ENCODE assay signal across 9 cellular contexts in genomic region chr15:67834249-67834592, GRCh38. TPM values are rescaled to one million over a fixed set of nuclear protein-coding genes. Genes with fewer than 3 reads are reported as not detected.
DNase-seq lines count a peak whose midpoint lies in the region; ATAC-seq and TF ChIP-seq lines count a peak whose summit lies in the region.
"Had no signal": no experiment of that assay in that cellular context is flagged by ENCODE, and none has a peak within 500 bp of the region (broad histone marks: within the 10 kb centered on the region; RNA-seq: fewer than 3 reads in every experiment).

No MANE protein-coding gene starts in this region.

- 2 to 4% methylated on average over 7 of the region's 7 CpGs for WGBS in esophagus, 2 donors
- WGBS in prostate gland, result 5% methylated on average over 7 of the region's 7 CpGs
- WGBS in thyroid gland, 2 donors, result 5 to 8% methylated on average over 7 of the region's 7 CpGs

- H3K9ac ChIP-seq in ES-I3 (ENCODE audit: low read depth, low read length) (peak overlapping the region; percentile 63; the same call in 1 of the 2 replicates), PC-3 (ENCODE audit: low read length) (no peak overlapping the region)

- no peaks in the 10 kb centered on the region for H3K79me2 ChIP-seq in PC-3 (ENCODE audit: low read length)

- H3K4me2 ChIP-seq in PC-3 (ENCODE audit: low read length), result peak overlapping the region; percentile 90

- H2AFZ ChIP-seq in PC-3 (ENCODE audit: low read length), result peak overlapping the region; percentile 78

- ATAC-seq in PC-3, result peak; percentile 31
- ATAC-seq in GM21423 (IDR thresholded peaks at IDR 0.05; ENCODE audit: unreplicated experiment), result no peak
- no peak for ATAC-seq in GM18511 (IDR thresholded peaks at IDR 0.05; ENCODE audit: unreplicated experiment)

- no peaks in the 10 kb centered on the region for H3K9me3 ChIP-seq in ES-I3 (ENCODE audit: control insufficient read depth, insufficient read depth, low read length)
- no peaks in the 10 kb centered on the region for H3K9me3 ChIP-seq in PC-3 (ENCODE audit: low read length)
- no peaks in the 10 kb centered on the region for H3K9me3 ChIP-seq in esophagus (ENCODE audit: control insufficient read depth in 2 of 2, insufficient read depth in 1 of 2, low read depth in 1 of 2, low read length in 1 of 2)
- H3K9me3 ChIP-seq in prostate gland, result no peaks in the 10 kb centered on the region
- H3K9me3 ChIP-seq in thyroid gland, result no peaks in the 10 kb centered on the region

- no peaks in the 10 kb centered on the region for H3F3A ChIP-seq in PC-3 (ENCODE audit: low read length, unreplicated experiment)

- TF ChIP-seq POLR2A in prostate gland (IDR thresholded peaks at IDR 0.05), result no peak
- TF ChIP-seq POLR2A in thyroid gland (IDR thresholded peaks at IDR 0.05), result no peak

- POLR2A ChIA-PET in PC-3 (lab: Charles Lee; ENCODE audit: unreplicated experiment), result no interaction called here

- DNase-seq in PC-3, result peak; percentile 27
- no peak for DNase-seq in prostate gland (ENCODE audit: low spot score)
- no peak for DNase-seq in thyroid gland
- no peak for DNase-seq in stimulated activated naive CD4-positive, alpha-beta T cell (lab: John Stamatoyannopoulos, UW)

- TF ChIP-seq CTCF in PC-3 (conservative IDR thresholded peaks at IDR 0.05; ENCODE audit: low read depth, low read length), result no peak
- TF ChIP-seq CTCF in prostate gland (IDR thresholded peaks at IDR 0.05), result no peak
- TF ChIP-seq CTCF in thyroid gland (IDR thresholded peaks at IDR 0.05), result no peak

- peaks cover 16% of the 10 kb centered on the region for H3K27me3 ChIP-seq in PC-3 (ENCODE audit: low read length)
- peaks cover 11 to 25% of the 10 kb centered on the region in 2 donors for H3K27me3 ChIP-seq in esophagus (ENCODE audit: control insufficient read depth in 1 of 2, insufficient read depth in 2 of 2, low read length in 2 of 2)
- peaks cover 24% of the 10 kb centered on the region for H3K27me3 ChIP-seq in prostate gland (replicated peaks; ENCODE audit: insufficient read depth)
- H3K27me3 ChIP-seq in thyroid gland, result peaks cover 29% of the 10 kb centered on the region

- H4K20me1 ChIP-seq in PC-3 (ENCODE audit: low read length), result no peaks in the 10 kb centered on the region

- CTCF ChIA-PET in PC-3 (lab: Charles Lee), result no interaction called here

- H3K27ac ChIP-seq in PC-3 (ENCODE audit: low read length), result no peak overlapping the region
- H3K27ac ChIP-seq in esophagus (ENCODE audit: low read depth in 2 of 2, low read length in 1 of 2), result no peak overlapping the region
- no peak overlapping the region for H3K27ac ChIP-seq in prostate gland
- no peak overlapping the region for H3K27ac ChIP-seq in thyroid gland

- H3K36me3 ChIP-seq in ES-I3 (ENCODE audit: insufficient read depth, low read length), result no peaks in the 10 kb centered on the region
- H3K36me3 ChIP-seq in PC-3 (ENCODE audit: low read depth, low read length), result no peaks in the 10 kb centered on the region
- no peaks in the 10 kb centered on the region for H3K36me3 ChIP-seq in esophagus (ENCODE audit: control insufficient read depth in 2 of 2, insufficient read depth in 2 of 2, low read length in 1 of 2)
- H3K36me3 ChIP-seq in prostate gland, result no peaks in the 10 kb centered on the region
- H3K36me3 ChIP-seq in thyroid gland, result no peaks in the 10 kb centered on the region

- no TSS peak for BruUV-seq in PC-3 (replicated peaks; lab: Mats Ljungman, UMichigan)

- H3K4me1 ChIP-seq in ES-I3 (ENCODE audit: insufficient read depth, low read length), result peaks cover 6% of the 10 kb centered on the region
- H3K4me1 ChIP-seq in PC-3 (ENCODE audit: insufficient read depth, low read length), result peaks cover 8% of the 10 kb centered on the region
- H3K4me1 ChIP-seq in esophagus (ENCODE audit: control insufficient read depth in 2 of 2, insufficient read depth in 2 of 2, low read length in 1 of 2), result peaks cover 13 to 23% of the 10 kb centered on the region in 2 donors
- H3K4me1 ChIP-seq in prostate gland (replicated peaks), result peaks cover 17% of the 10 kb centered on the region
- peaks cover 36 to 60% of the 10 kb centered on the region in 2 donors for H3K4me1 ChIP-seq in thyroid gland

- H3K9me2 ChIP-seq in PC-3 (replicated peaks; ENCODE audit: low read length), result no peaks in the 10 kb centered on the region

- H3K4me3 ChIP-seq in PC-3 (ENCODE audit: low read length), result peak overlapping the region; percentile 63
- peak overlapping the region; percentile 22 to 56 for H3K4me3 ChIP-seq in esophagus (ENCODE audit: low read depth in 1 of 2, low read length in 2 of 2)
- peak overlapping the region; percentile 13 to 20 for H3K4me3 ChIP-seq in prostate gland
- peak overlapping the region in 1 of 3 donors; percentile 30 for H3K4me3 ChIP-seq in thyroid gland (replicated peaks in 1 of 3)

- intact Hi-C loops in PC-3 (cut with micrococcal nuclease) (loop anchor here (10.0 kb wide), 1 partner anchor 139 kb away; no protein-coding TSS in a partner anchor), prostate gland (cut with DNase I) (loop anchor here (10.0 kb wide), 1 partner anchor 289 kb away; the partner anchor contains the start of gene MAP2K5), thyroid gland (cut with DNase I) (loop anchor here (2.0 kb wide), 1 partner anchor 379 kb away; no protein-coding TSS in a partner anchor)

RNA-seq across cellular contexts. Expression of gene RNU6-1, which starts 5.6 kb away (rescaled TPM):
- total RNA-seq in PC-3 (2014; rRNA removed) (not detected in 2 replicates), prostate gland (not detected), thyroid gland (not detected)
- not detected for polyA plus RNA-seq in esophagus
- total RNA-seq: lung had no signal
- polyA plus RNA-seq: lung had no signal

RNA-seq across cellular contexts. Expression of gene SKOR1, which starts 8.9 kb away (rescaled TPM):
- total RNA-seq in PC-3 (2014; rRNA removed) (0.11 and 0.35 TPM in 2 replicates), prostate gland (1 to 10 TPM in 1 of 2 donors, under 1 TPM in 1; 0.59 to 1.7 TPM), thyroid gland (1 to 10 TPM in 1 of 4 donors, under 1 TPM in 3; 0.49 to 1.2 (median 0.85) TPM)
- under 1 TPM; 0.12 to 0.16 TPM for polyA plus RNA-seq in esophagus
